8 cellular contexts compared by ENCODE assay signal in genomic region chr12:4107436-4107878, GRCh38.
DNase-seq lines count a peak whose midpoint lies in the region; ATAC-seq and TF ChIP-seq lines count a peak whose summit lies in the region.

No MANE protein-coding gene starts in this region.

- WGBS in right cardiac atrium = 32% methylated on average over 6 of the region's 6 CpGs

- POLR2A ChIA-PET in Caco-2 (lab: Charles Lee) = interaction anchor here (1.5 kb wide), 1 partner anchor 169 kb away, joined by 4 read pairs; no protein-coding TSS in a partner anchor

- DNase-seq in Caco-2 (peak; percentile 68 to 70), SIG-M5 treated with dmso at 0.1 percent for 504 hours (lab: John Stamatoyannopoulos, UW; ENCODE audit: unreplicated experiment) (peak; percentile 82), right cardiac atrium (no peak), NCI-H1048 (lab: John Stamatoyannopoulos, UW) (no peak)
- peak; percentile 66 for DNase-seq in activated naive CD4-positive, alpha-beta T cell treated with anti-CD3 and anti-CD28 coated beads, Interleukin-2, amount 50 U/mL, for 16 hours
- DNase-seq in stimulated activated CD4-positive, alpha-beta T cell treated with anti-CD3 and anti-CD28 coated beads, Interleukin-2, amount 100 ng/mL, for 24 hours = peak; percentile 56 to 71

- TF ChIP-seq CTCF in Caco-2 (IDR thresholded peaks at IDR 0.05; ENCODE audit: insufficient read depth in 1 of 2, low read depth in 1 of 2, low read length in 1 of 2, severe bottlenecking in 1 of 2, unreplicated experiment in 1 of 2) = peak; percentile 75 to 82

- H3K9me3 ChIP-seq in Caco-2 = no peaks in the 10 kb centered on the region; the same call in 1 of the 2 replicates
- no peaks in the 10 kb centered on the region for H3K9me3 ChIP-seq in right cardiac atrium (ENCODE audit: control insufficient read depth, low read length)

- no peak overlapping the region for H3K4me3 ChIP-seq in Caco-2 (ENCODE audit: low read depth, low read length)
- H3K4me3 ChIP-seq in right cardiac atrium (ENCODE audit: low read length) = no peak overlapping the region

- no peak overlapping the region for H3K4me3 Mint-ChIP-seq in Caco-2 (ENCODE audit: unreplicated experiment)

- H3K27me3 ChIP-seq in Caco-2 (replicated peaks; ENCODE audit: control insufficient read depth, insufficient read depth, low read length) (no peaks in the 10 kb centered on the region), right cardiac atrium (ENCODE audit: control insufficient read depth, insufficient read depth) (no peaks in the 10 kb centered on the region)

- peaks cover 6% of the 10 kb centered on the region for H3K4me1 Mint-ChIP-seq in Caco-2 (ENCODE audit: low read depth, unreplicated experiment)

- no peaks in the 10 kb centered on the region for H3K36me3 Mint-ChIP-seq in Caco-2 (ENCODE audit: insufficient read depth, unreplicated experiment)

- no peaks in the 10 kb centered on the region for H3K36me3 ChIP-seq in Caco-2 (ENCODE audit: control insufficient read depth, insufficient read depth, low read length)

- H3K27me3 Mint-ChIP-seq in Caco-2 (ENCODE audit: insufficient read depth, unreplicated experiment) = peaks cover 16% of the 10 kb centered on the region

- no peaks in the 10 kb centered on the region for H3K9me3 Mint-ChIP-seq in Caco-2 (ENCODE audit: unreplicated experiment)

- H3K27ac Mint-ChIP-seq in Caco-2 (ENCODE audit: unreplicated experiment) = no peak overlapping the region

- ATAC-seq in GM19452 (IDR thresholded peaks at IDR 0.05; ENCODE audit: unreplicated experiment) = peak; percentile 88
- peak; percentile 61 for ATAC-seq in HG03442 (IDR thresholded peaks at IDR 0.05; ENCODE audit: unreplicated experiment)
- ATAC-seq in right cardiac atrium = peak; percentile 68 to 72

- no peak overlapping the region for H3K27ac ChIP-seq in right cardiac atrium (ENCODE audit: low read length)

- H3K4me1 ChIP-seq in Caco-2 (no peaks in the 10 kb centered on the region), right cardiac atrium (ENCODE audit: control insufficient read depth, insufficient read depth, low read length) (no peaks in the 10 kb centered on the region)

- intact Hi-C loops in Caco-2 (cut with micrococcal nuclease; ENCODE audit: unreplicated experiment) (loop anchor here (1.0 to 2.0 kb wide), 2 partner anchors 170 to 223 kb away; no protein-coding TSS in a partner anchor), right cardiac atrium (cut with DNase I) (loop anchor here in 2 of 4 donors (2.0 to 10.0 kb wide), 2 partner anchors 167 to 169 kb away; partner anchors contain the start of gene CCND2 (in 1 of the 2))

- no TSS peak for BruUV-seq in Caco-2 (replicated peaks; lab: Mats Ljungman, UMichigan)

- CTCF ChIA-PET in Caco-2 (lab: Charles Lee) = interaction anchor here (0.6 to 3.5 kb wide), 8 partner anchors 9 to 170 kb away, joined by 3 to 47 read pairs (median 5); no protein-coding TSS in a partner anchor

Comparison
In these comparisons a context has a peak if more than half of its experiments do, and no peak if none do; other contexts are left out.
1. DNase-seq: peak in Caco-2 (2 of 2), SIG-M5 treated with dmso at 0.1 percent for 504 hours (single experiment), activated naive CD4-positive, alpha-beta T cell treated with anti-CD3 and anti-CD28 coated beads, Interleukin-2, amount 50 U/mL, for 16 hours (single experiment) and stimulated activated CD4-positive, alpha-beta T cell treated with anti-CD3 and anti-CD28 coated beads, Interleukin-2, amount 100 ng/mL, for 24 hours (2 of 2); none in right cardiac atrium (0 of 3) and NCI-H1048 (single experiment).
2. Peak in every context shown above with its lines, with median percentiles within 50 percentile points of each other: ATAC-seq.